ENCODE assay signal across 15 cellular contexts in genomic region chr3:66140763-66141372, GRCh38.
DNase-seq lines count a peak whose midpoint lies in the region; ATAC-seq and TF ChIP-seq lines count a peak whose summit lies in the region.
"Had no signal": no experiment of that assay in that cellular context is flagged by ENCODE, and none has a peak within 500 bp of the region (broad histone marks: within the 10 kb centered on the region; RNA-seq: fewer than 3 reads in every experiment).

No MANE protein-coding gene starts in this region.

- H3K27ac ChIP-seq in OCI-LY7 (ENCODE audit: low read depth, low read length, poor library complexity, severe bottlenecking), result no peak overlapping the region
- H3K27ac ChIP-seq: SK-N-MC had no signal

- H2AFZ ChIP-seq in OCI-LY7 (ENCODE audit: low read length), result no peak overlapping the region

- no peaks in the 10 kb centered on the region for H3K9me3 ChIP-seq in OCI-LY7 (ENCODE audit: low read length)

- no peak overlapping the region for H3K4me2 ChIP-seq in OCI-LY7 (ENCODE audit: low read length)

- H3K4me3 ChIP-seq in skeletal muscle cell (ENCODE audit: low read depth, low read length), result no peak overlapping the region
- H3K4me3 ChIP-seq in OCI-LY7 (ENCODE audit: low read depth, low read length, poor library complexity, severe bottlenecking), result no peak overlapping the region
- H3K4me3 ChIP-seq: SK-N-MC had no signal

- H3K4me1 ChIP-seq in OCI-LY7 (ENCODE audit: insufficient read depth, low read length, poor library complexity, severe bottlenecking), result no peaks in the 10 kb centered on the region
- H3K4me1 ChIP-seq: Caco-2 had no signal

- DNase-seq in MV-4-11 (lab: John Stamatoyannopoulos, UW) (peak; percentile 80), skeletal muscle cell (ENCODE audit: low read depth) (peak; percentile 60), OCI-LY7 (ENCODE audit: low spot score) (no peak), NOMO-1 treated with dmso at 0.1 percent for 144 hours (lab: John Stamatoyannopoulos, UW; ENCODE audit: unreplicated experiment) (no peak)
- DNase-seq: Caco-2; mesendoderm; NCI-H1105 treated with DMSO at 0.1 percent for 48 hours; NCI-H748 treated with DMSO at 0.1 percent for 48 hours; stimulated activated CD4-positive, alpha-beta T cell treated with anti-CD3 and anti-CD28 coated beads, Interleukin-4, amount 100 ng/mL, for 4 hours; stimulated activated naive CD8-positive, alpha-beta T cell treated with anti-CD3 and anti-CD28 coated beads, Interleukin-15, amount 100 ng/mL, for 72 hours had no signal

- POLR2A ChIA-PET in OCI-LY7 (lab: Charles Lee), result no interaction called here

- intact Hi-C loops in OCI-LY7 (cut with micrococcal nuclease; ENCODE audit: unreplicated experiment), result no loop called here

- H3K9me2 ChIP-seq in OCI-LY7 (ENCODE audit: insufficient read depth, low read length), result no peaks in the 10 kb centered on the region

- ATAC-seq in GM19035 (IDR thresholded peaks at IDR 0.05; ENCODE audit: unreplicated experiment) (peak; percentile 66), HG02870 (IDR thresholded peaks at IDR 0.05; ENCODE audit: unreplicated experiment) (peak; percentile 91), GM21423 (IDR thresholded peaks at IDR 0.05; ENCODE audit: unreplicated experiment) (no peak)
- ATAC-seq: activated CD4-positive, CD25-positive, alpha-beta regulatory T cell treated with anti-CD3 and anti-CD28 coated beads, Interleukin-2, amount 50 U/mL, for 24 hours; stimulated activated naive CD8-positive, alpha-beta T cell treated with anti-CD3 and anti-CD28 coated beads, Interleukin-15, amount 100 ng/mL, for 72 hours had no signal

- CTCF ChIA-PET in OCI-LY7 (lab: Charles Lee; ENCODE audit: unreplicated experiment), result no interaction called here

- TF ChIP-seq CTCF in OCI-LY7 (conservative IDR thresholded peaks at IDR 0.05; ENCODE audit: low read length), result no peak

- H3K79me2 ChIP-seq in OCI-LY7 (ENCODE audit: insufficient read depth, low read depth, low read length), result no peaks in the 10 kb centered on the region

- BruUV-seq in OCI-LY7 (replicated peaks; lab: Mats Ljungman, UMichigan), result no TSS peak

- no peaks in the 10 kb centered on the region for H4K20me1 ChIP-seq in OCI-LY7 (ENCODE audit: insufficient read depth, low read length)

- H3K36me3 ChIP-seq in OCI-LY7 (ENCODE audit: insufficient read depth, low read length), result no peaks in the 10 kb centered on the region

Comparison
In these comparisons a context has a peak if more than half of its experiments do, and no peak if none do; other contexts are left out.
1. DNase-seq: peak in MV-4-11 (single experiment) and skeletal muscle cell (single experiment); none in OCI-LY7 (single experiment) and NOMO-1 treated with dmso at 0.1 percent for 144 hours (single experiment).